ENCODE assay signal across 8 cellular contexts in the genomic region with DNA sequence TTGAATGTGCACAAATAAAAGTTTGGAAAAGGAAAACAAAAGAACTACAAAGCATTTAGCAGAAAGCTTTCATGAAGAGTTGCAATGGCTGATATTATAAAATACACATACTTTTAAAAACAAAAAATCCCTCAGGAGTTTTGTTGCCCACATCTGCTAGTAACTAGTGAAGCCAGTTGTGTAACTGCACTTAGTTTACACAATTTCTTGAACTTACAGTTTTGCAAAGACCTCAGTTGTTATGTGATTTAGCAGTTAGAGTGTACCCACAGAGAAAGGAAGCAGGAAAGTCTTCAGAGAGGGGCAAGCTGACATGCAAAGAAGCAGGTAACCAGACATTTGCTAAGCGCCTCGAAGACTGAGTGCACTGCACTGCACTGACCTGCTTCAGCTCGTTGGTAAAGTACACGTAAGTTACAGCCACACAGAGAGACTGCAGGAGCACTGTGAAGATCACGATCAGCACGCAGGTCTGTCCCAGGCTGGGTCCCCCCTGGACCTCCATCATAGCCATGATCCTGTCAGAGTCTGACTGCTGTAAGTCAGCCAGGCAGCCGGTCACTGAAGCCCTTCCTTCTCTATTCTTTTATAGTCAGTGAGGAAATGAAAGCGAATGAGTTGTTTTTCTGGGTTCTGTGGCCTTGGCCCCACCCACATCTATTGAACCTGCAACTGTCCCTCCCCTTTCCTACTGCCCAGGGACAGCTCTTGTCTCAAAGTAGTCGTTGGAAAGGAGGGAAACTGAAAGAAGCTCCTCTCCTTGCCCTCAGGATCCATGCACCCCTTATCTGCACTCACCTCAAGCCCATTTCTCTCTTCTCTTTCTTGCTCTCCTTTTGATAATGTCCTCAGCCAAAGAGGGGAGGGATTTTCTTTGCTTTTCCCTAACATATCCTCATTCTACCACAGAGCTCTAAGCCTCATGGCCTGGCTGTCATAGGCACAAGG. TPM values are rescaled to one million over a fixed set of nuclear protein-coding genes. Genes with fewer than 3 reads are reported as not detected.
DNase-seq lines count a peak whose midpoint lies in the region; ATAC-seq and TF ChIP-seq lines count a peak whose summit lies in the region.

A gene (minus strand): TSS at position 560 of the 948 bp plus-strand sequence. CDS start 46 bp downstream, at position 514.

- H3K9me3 ChIP-seq in OCI-LY3 (ENCODE audit: insufficient read depth, low read length), result no peaks in the 10 kb centered on the region
- no peaks in the 10 kb centered on the region for H3K9me3 ChIP-seq in prostate gland

- no peaks in the 10 kb centered on the region for H3K27me3 Mint-ChIP-seq in activated T-cell treated with anti-CD3 and anti-CD28 coated beads, Interleukin-2, amount 50 U/mL, for 4 hours (ENCODE audit: low read depth)

- H3K4me2 ChIP-seq in OCI-LY3 (ENCODE audit: low read length), result peak within 1 kb of the TSS; percentile 87

- H3K9me3 Mint-ChIP-seq in activated T-cell treated with anti-CD3 and anti-CD28 coated beads, Interleukin-2, amount 50 U/mL, for 4 hours, result no peaks in the 10 kb centered on the region

- peak; percentile 84 for TF ChIP-seq POLR2A in prostate gland (IDR thresholded peaks at IDR 0.05)

- H3K79me2 ChIP-seq in OCI-LY3 (ENCODE audit: low read length), result no peaks in the 10 kb centered on the region

- H3K27me3 ChIP-seq in OCI-LY3 (ENCODE audit: low read depth, low read length) (no peaks in the 10 kb centered on the region), prostate gland (replicated peaks; ENCODE audit: insufficient read depth) (no peaks in the 10 kb centered on the region)

- H4K20me1 ChIP-seq in OCI-LY3 (ENCODE audit: insufficient read depth, low read length), result no peaks in the 10 kb centered on the region

- H3K4me3 Mint-ChIP-seq in activated T-cell treated with anti-CD3 and anti-CD28 coated beads, Interleukin-2, amount 50 U/mL, for 4 hours, result peak within 1 kb of the TSS; percentile 88

- peak; percentile 90 for ATAC-seq in HG03066 (IDR thresholded peaks at IDR 0.05; ENCODE audit: low read depth, unreplicated experiment)
- peak; percentile 67 to 76 for ATAC-seq in activated T-cell treated with anti-CD3 and anti-CD28 coated beads, Interleukin-2, amount 50 U/mL, for 4 hours

- H3K4me1 Mint-ChIP-seq in activated T-cell treated with anti-CD3 and anti-CD28 coated beads, Interleukin-2, amount 50 U/mL, for 4 hours (ENCODE audit: low read depth), result peaks cover 54% of the 10 kb centered on the region

- WGBS in prostate gland, result 7% methylated on average over 9 of the region's 9 CpGs

- H3K36me3 ChIP-seq in OCI-LY3 (replicated peaks; ENCODE audit: low read depth, low read length) (no peaks in the 10 kb centered on the region), prostate gland (no peaks in the 10 kb centered on the region)

- peak within 1 kb of the TSS; percentile 93 for H2AFZ ChIP-seq in OCI-LY3 (ENCODE audit: low read depth, low read length)

- H3K4me1 ChIP-seq in OCI-LY3 (ENCODE audit: low read length) (peaks cover 18% of the 10 kb centered on the region), prostate gland (replicated peaks) (peaks cover 9% of the 10 kb centered on the region)

- H3K36me3 Mint-ChIP-seq in activated T-cell treated with anti-CD3 and anti-CD28 coated beads, Interleukin-2, amount 50 U/mL, for 4 hours (ENCODE audit: insufficient read depth), result peaks cover 3% of the 10 kb centered on the region

- H3K27ac ChIP-seq in OCI-LY3 (ENCODE audit: low read length) (peak within 1 kb of the TSS; percentile 44), prostate gland (peak within 1 kb of the TSS; percentile 86)

- intact Hi-C loops in prostate gland (cut with DNase I), result no loop called here

- DNase-seq in NCI-H510A treated with DMSO at 0.1 percent for 48 hours (lab: John Stamatoyannopoulos, UW) (peak; percentile 24), NCI-H510A (lab: John Stamatoyannopoulos, UW) (no peak), fibroblast of villous mesenchyme (ENCODE audit: low read depth) (peak; percentile 54), prostate gland (ENCODE audit: low spot score) (peak; percentile 87), NCI-H345 (lab: John Stamatoyannopoulos, UW) (no peak)
- peak; percentile 29 for DNase-seq in activated T-cell treated with anti-CD3 and anti-CD28 coated beads, Interleukin-2, amount 50 U/mL, for 4 hours

- TF ChIP-seq CTCF in OCI-LY3 (IDR thresholded peaks at IDR 0.05; ENCODE audit: low read depth, low read length), result no peak
- TF ChIP-seq CTCF in fibroblast of villous mesenchyme (IDR thresholded peaks at IDR 0.05; ENCODE audit: insufficient read depth, low read depth, low read length), result no peak
- TF ChIP-seq CTCF in prostate gland (IDR thresholded peaks at IDR 0.05), result no peak

- H3K9ac ChIP-seq in OCI-LY3 (ENCODE audit: low read length), result peak within 1 kb of the TSS; percentile 40; the same call in 1 of the 2 replicates

- H3K4me3 ChIP-seq in OCI-LY3 (ENCODE audit: low read length), result peak within 1 kb of the TSS; percentile 74
- peak within 1 kb of the TSS; percentile 38 for H3K4me3 ChIP-seq in fibroblast of villous mesenchyme (ENCODE audit: low read depth, low read length)
- H3K4me3 ChIP-seq in prostate gland, result peak within 1 kb of the TSS; percentile 41 to 54

RNA-seq across cellular contexts. Expression of the gene that starts here (rescaled TPM):
- total RNA-seq in activated T-cell treated with anti-CD3 and anti-CD28 coated beads, Interleukin-2, amount 50 U/mL, for 4 hours, result 10 to 100 TPM; 12.9 to 24.3 (median 18.8) TPM
- 0.43 and 0.64 TPM in 2 replicates for total RNA-seq in fibroblast of villous mesenchyme
- total RNA-seq in prostate gland, result 100 to 1,000 TPM in 1 of 2 donors, 10 to 100 TPM in 1; 70.6 to 126 TPM

Comparison
In these comparisons a context has a peak if more than half of its experiments do, and no peak if none do; other contexts are left out.
1. DNase-seq: peak in NCI-H510A treated with DMSO at 0.1 percent for 48 hours (single experiment), activated T-cell treated with anti-CD3 and anti-CD28 coated beads, Interleukin-2, amount 50 U/mL, for 4 hours (single experiment) and prostate gland (single experiment); none in NCI-H510A (single experiment) and NCI-H345 (single experiment).
2. Peak in DNase-seq and H3K4me3 ChIP-seq in fibroblast of villous mesenchyme; RNA of the gene not detected or under 1 TPM.
3. Peak in every context shown above with its lines, with median percentiles within 50 percentile points of each other: H3K4me3 ChIP-seq.